ENCODE assay signal across 7 cellular contexts in the genomic region with DNA sequence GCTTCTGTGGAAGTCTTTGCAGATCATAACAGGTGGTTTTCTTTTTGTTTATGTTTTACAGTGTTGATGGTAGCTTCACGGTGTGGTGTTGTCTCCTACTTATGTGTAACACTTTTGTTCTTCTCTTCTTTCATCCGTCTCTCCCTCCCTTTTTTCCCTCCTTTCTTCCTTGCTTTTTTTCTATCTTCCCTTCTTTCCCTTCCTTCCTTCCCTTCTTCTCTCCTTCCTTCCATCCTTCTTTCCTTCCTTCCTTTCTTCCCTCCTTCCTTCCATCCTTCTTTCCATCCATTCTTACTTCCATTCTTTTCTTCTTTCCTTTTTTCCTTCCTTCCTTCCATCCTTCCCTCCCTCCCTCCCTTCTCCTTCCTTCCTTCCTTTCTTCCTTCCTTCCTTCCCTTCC. TPM values are rescaled to one million over a fixed set of nuclear protein-coding genes. Genes with fewer than 3 reads are reported as not detected.
"Had no signal": no experiment of that assay in that cellular context is flagged by ENCODE, and none has a peak within 500 bp of the region (broad histone marks: within the 10 kb centered on the region; RNA-seq: fewer than 3 reads in every experiment).

No MANE protein-coding gene starts in this region.

- H3K4me3 Mint-ChIP-seq: IgD-negative memory B cell had no signal

- FAIRE-seq: HTR-8/SVneo had no signal

- H3K27ac ChIP-seq: HL-60, KMS-11 had no signal

- H3K27me3 Mint-ChIP-seq: IgD-negative memory B cell had no signal

- H3K9ac ChIP-seq: KMS-11 had no signal

- DNase-seq: IMR-90, KBM-7, KG1 had no signal

- H3K27ac Mint-ChIP-seq: IgD-negative memory B cell had no signal

- H3K4me1 Mint-ChIP-seq: IgD-negative memory B cell had no signal

- H3K4me2 ChIP-seq: KMS-11 had no signal

RNA-seq across cellular contexts. Expression of a gene that starts 31.4 kb away (rescaled TPM):
- total RNA-seq: IMR-90 had no signal
- polyA plus RNA-seq: IgD-negative memory B cell, IMR-90 had no signal
